In genomic region chr1:151942882-151943281, GRCh38 we compare ENCODE assay signal across 11 cellular contexts. TPM values are rescaled to one million over a fixed set of nuclear protein-coding genes. Genes with fewer than 3 reads are reported as not detected.
DNase-seq lines count a peak whose midpoint lies in the region; ATAC-seq and TF ChIP-seq lines count a peak whose summit lies in the region.
"Had no signal": no experiment of that assay in that cellular context is flagged by ENCODE, and none has a peak within 500 bp of the region (broad histone marks: within the 10 kb centered on the region; RNA-seq: fewer than 3 reads in every experiment).

No MANE protein-coding gene starts in this region.

- H4K20me1 ChIP-seq in hepatocyte (ENCODE audit: insufficient read depth, poor library complexity, severe bottlenecking) = no peaks in the 10 kb centered on the region

- no peak for TF ChIP-seq CTCF in hepatocyte (IDR thresholded peaks at IDR 0.05; ENCODE audit: poor library complexity)

- 64% methylated on average over 1 of the region's 1 CpG for WGBS in hepatocyte (ENCODE audit: low lambda C conversion rate, missing lambda C conversion rate)

- H3K9me3 Mint-ChIP-seq in IgD-negative memory B cell = peaks cover 0 to 2% (median 0%) of the 10 kb centered on the region in 3 donors

- peaks cover 2% of the 10 kb centered on the region for H3K36me3 Mint-ChIP-seq in IgD-negative memory B cell

- peak overlapping the region; percentile 16 to 56 (median 54) for H3K27ac Mint-ChIP-seq in IgD-negative memory B cell

- no peak overlapping the region for H3K4me3 ChIP-seq in hepatocyte
- H3K4me3 ChIP-seq: spleen had no signal

- H3K27me3 ChIP-seq in hepatocyte = no peaks in the 10 kb centered on the region
- H3K27me3 ChIP-seq: neutrophil, spleen had no signal

- H3K9me3 ChIP-seq in hepatocyte (ENCODE audit: low read depth) = no peaks in the 10 kb centered on the region
- H3K9me3 ChIP-seq: neutrophil, spleen had no signal

- H3K4me1 ChIP-seq in hepatocyte (ENCODE audit: insufficient read depth) = peaks cover 37% of the 10 kb centered on the region

- no peaks in the 10 kb centered on the region for H3K36me3 ChIP-seq in hepatocyte (replicated peaks; ENCODE audit: insufficient read depth, low read depth)
- H3K36me3 ChIP-seq: neutrophil, spleen had no signal

- H3K4me3 Mint-ChIP-seq in IgD-negative memory B cell = peak overlapping the region in 1 of 4 donors; percentile 23

- H3K27me3 Mint-ChIP-seq in IgD-negative memory B cell = no peaks in the 10 kb centered on the region

- H3K4me2 ChIP-seq in hepatocyte = no peak overlapping the region

- in situ Hi-C loops in ACHN (cut with HindIII; ENCODE audit: low pct_ligation_motif_present, low pct_unique_long_range_greater_than_20kb, low sequenced_read_pairs) = no loop called here

- H3K9me2 ChIP-seq in hepatocyte (replicated peaks; ENCODE audit: insufficient read depth) = no peaks in the 10 kb centered on the region

- peaks cover 4% of the 10 kb centered on the region for H3K79me2 ChIP-seq in hepatocyte

- peak overlapping the region; percentile 84 for H3K27ac ChIP-seq in hepatocyte
- H3K27ac ChIP-seq: neutrophil, spleen had no signal

- H3K4me1 Mint-ChIP-seq in IgD-negative memory B cell = peaks cover 28 to 43% (median 41%) of the 10 kb centered on the region in 3 donors

- no peak for ATAC-seq in HG02759 (IDR thresholded peaks at IDR 0.05; ENCODE audit: unreplicated experiment)

- DNase-seq in ACHN = peak; percentile 72
- peak; percentile 19 for DNase-seq in astrocyte of the hippocampus (ENCODE audit: low read depth, low spot score)
- DNase-seq in hepatocyte (ENCODE audit: low spot score) = no peak
- no peak for DNase-seq in DMS153 (lab: John Stamatoyannopoulos, UW)
- no peak for DNase-seq in T-helper 9 cell
- no peak for DNase-seq in cerebellar nuclear complex (lab: John Stamatoyannopoulos, UW)
- DNase-seq: midbrain, spleen had no signal

- H2AFZ ChIP-seq in hepatocyte = no peak overlapping the region

RNA-seq across cellular contexts. Expression of gene THEM4, which starts 33.6 kb away (rescaled TPM):
- polyA plus RNA-seq in IgD-negative memory B cell (23.6 TPM), hepatocyte (20.2 and 25.2 TPM in 2 replicates)
- total RNA-seq in hepatocyte = 18.6 and 24.8 TPM in 2 replicates

RNA-seq across cellular contexts. Expression of gene S100A10, which starts 50.8 kb away (rescaled TPM):
- polyA plus RNA-seq in IgD-negative memory B cell (459 TPM), hepatocyte (3,367 and 3,493 TPM in 2 replicates)
- total RNA-seq in hepatocyte = 408 and 485 TPM in 2 replicates

Comparison
In these comparisons a context has a peak if more than half of its experiments do, and no peak if none do; other contexts are left out.
1. DNase-seq: peak in ACHN (single experiment) and astrocyte of the hippocampus (single experiment); none in hepatocyte (single experiment), DMS153 (single experiment), T-helper 9 cell (single experiment) and cerebellar nuclear complex (0 of 2).